In genomic region chr6:30875244-30876038, GRCh38 we compare ENCODE assay signal across 10 cellular contexts. TPM values are rescaled to one million over a fixed set of nuclear protein-coding genes. Genes with fewer than 3 reads are reported as not detected.
DNase-seq lines count a peak whose midpoint lies in the region; ATAC-seq, FAIRE-seq and TF ChIP-seq lines count a peak whose summit lies in the region.
"Had no signal": no experiment of that assay in that cellular context is flagged by ENCODE, and none has a peak within 500 bp of the region (broad histone marks: within the 10 kb centered on the region; RNA-seq: fewer than 3 reads in every experiment).

No MANE protein-coding gene starts in this region.

- H3K36me3 ChIP-seq in CD8-positive, alpha-beta T cell (ENCODE audit: insufficient read depth, low read length): no peaks in the 10 kb centered on the region
- H3K36me3 ChIP-seq: BE2C, upper lobe of left lung had no signal

- POLR2A ChIA-PET in CD8-positive, alpha-beta T cell (lab: Charles Lee): no interaction called here
- POLR2A ChIA-PET in naive thymus-derived CD8-positive, alpha-beta T cell (lab: Charles Lee): interaction anchor here (0.7 to 2.4 kb wide), 2 partner anchors 46 to 84 kb away, joined by 3 to 6 read pairs; no protein-coding TSS in a partner anchor

- H3K36me3 Mint-ChIP-seq in activated naive CD8-positive, alpha-beta T cell: peaks cover 10% of the 10 kb centered on the region
- H3K36me3 Mint-ChIP-seq in CD8-positive, alpha-beta T cell: peaks cover 8% of the 10 kb centered on the region
- H3K36me3 Mint-ChIP-seq in naive thymus-derived CD8-positive, alpha-beta T cell: peaks cover 0 to 12% (median 10%) of the 10 kb centered on the region in 3 donors

- H3K9me3 Mint-ChIP-seq in activated naive CD8-positive, alpha-beta T cell (ENCODE audit: low read depth): peaks cover 10% of the 10 kb centered on the region
- peaks cover 9% of the 10 kb centered on the region for H3K9me3 Mint-ChIP-seq in CD8-positive, alpha-beta T cell
- H3K9me3 Mint-ChIP-seq in naive thymus-derived CD8-positive, alpha-beta T cell: peaks cover 0 to 29% (median 13%) of the 10 kb centered on the region in 9 donors

- FAIRE-seq in H54 (lab: Jason Lieb, UNC): no peak

- no peak for ATAC-seq in CD8-positive, alpha-beta T cell
- no peak for ATAC-seq in naive thymus-derived CD8-positive, alpha-beta T cell

- H3K9me3 ChIP-seq in CD8-positive, alpha-beta T cell (ENCODE audit: low read length): peaks cover 7% of the 10 kb centered on the region
- H3K9me3 ChIP-seq: BE2C, upper lobe of left lung had no signal

- no peak overlapping the region for H3K4me3 ChIP-seq in CD8-positive, alpha-beta T cell (ENCODE audit: low read depth, low read length)
- H3K4me3 ChIP-seq: upper lobe of left lung had no signal

- peak; percentile 20 for DNase-seq in NCI-H187 treated with DMSO at 0.1 percent for 48 hours (lab: John Stamatoyannopoulos, UW)
- DNase-seq in left kidney (ENCODE audit: low read depth, low spot score): peak; percentile 29
- no peak for DNase-seq in CD8-positive, alpha-beta T cell
- no peak for DNase-seq in H54 (ENCODE audit: insufficient read length, low spot score)
- no peak for DNase-seq in GF-D8 (lab: John Stamatoyannopoulos, UW)
- no peak for DNase-seq in naive thymus-derived CD8-positive, alpha-beta T cell
- DNase-seq: BE2C had no signal

- H3K4me3 Mint-ChIP-seq in activated naive CD8-positive, alpha-beta T cell: no peak overlapping the region
- no peak overlapping the region for H3K4me3 Mint-ChIP-seq in CD8-positive, alpha-beta T cell
- H3K4me3 Mint-ChIP-seq in naive thymus-derived CD8-positive, alpha-beta T cell: no peak overlapping the region

- H3K27ac Mint-ChIP-seq in activated naive CD8-positive, alpha-beta T cell: peak overlapping the region; percentile 50
- H3K27ac Mint-ChIP-seq in CD8-positive, alpha-beta T cell: no peak overlapping the region
- H3K27ac Mint-ChIP-seq in naive thymus-derived CD8-positive, alpha-beta T cell: no peak overlapping the region

- TF ChIP-seq CTCF in 22Rv1 (IDR thresholded peaks at IDR 0.05): no peak
- no peak for TF ChIP-seq CTCF in CD8-positive, alpha-beta T cell (IDR thresholded peaks at IDR 0.05)

- H3K27me3 ChIP-seq in CD8-positive, alpha-beta T cell (ENCODE audit: insufficient read depth, low read length): no peaks in the 10 kb centered on the region
- H3K27me3 ChIP-seq: BE2C, upper lobe of left lung had no signal

- peaks cover 58% of the 10 kb centered on the region for H3K4me1 Mint-ChIP-seq in activated naive CD8-positive, alpha-beta T cell (ENCODE audit: low read depth)
- H3K4me1 Mint-ChIP-seq in CD8-positive, alpha-beta T cell (ENCODE audit: low read depth): peaks cover 31% of the 10 kb centered on the region
- peaks cover 9 to 33% (median 25%) of the 10 kb centered on the region in 4 donors for H3K4me1 Mint-ChIP-seq in naive thymus-derived CD8-positive, alpha-beta T cell

- intact Hi-C loops in CD8-positive, alpha-beta T cell (cut with DNase I, micrococcal nuclease): loop anchor here (2.0 to 10.0 kb wide), 3 partner anchors 139 to 201 kb away; partner anchors contain the start of gene DHX16 (in 1 of the 2)

- CTCF ChIA-PET in CD8-positive, alpha-beta T cell (lab: Charles Lee): interaction anchor here (1.6 to 4.9 kb wide), 3 partner anchors 11 to 54 kb away, joined by 5 to 113 read pairs (median 54); no protein-coding TSS in a partner anchor

- peaks cover 20% of the 10 kb centered on the region for H3K4me1 ChIP-seq in CD8-positive, alpha-beta T cell (ENCODE audit: insufficient read depth, low read length)
- H3K4me1 ChIP-seq: BE2C had no signal

- H3K27me3 Mint-ChIP-seq in activated naive CD8-positive, alpha-beta T cell: no peaks in the 10 kb centered on the region
- no peaks in the 10 kb centered on the region for H3K27me3 Mint-ChIP-seq in CD8-positive, alpha-beta T cell (ENCODE audit: low read depth)
- H3K27me3 Mint-ChIP-seq in naive thymus-derived CD8-positive, alpha-beta T cell: no peaks in the 10 kb centered on the region

- peak overlapping the region; percentile 69 for H3K27ac ChIP-seq in 22Rv1
- no peak overlapping the region for H3K27ac ChIP-seq in CD8-positive, alpha-beta T cell (ENCODE audit: low read depth, low read length)
- H3K27ac ChIP-seq: upper lobe of left lung had no signal

- no peak for TF ChIP-seq POLR2A in H54 (IDR thresholded peaks at IDR 0.05; ENCODE audit: low read depth, low read length)

RNA-seq across cellular contexts. Expression of gene DDR1, which starts 8.9 kb away (rescaled TPM):
- 1 to 10 TPM; 5.9 to 8.0 TPM for total RNA-seq in CD8-positive, alpha-beta T cell
- total RNA-seq in naive thymus-derived CD8-positive, alpha-beta T cell: 10 to 100 TPM; 19.8 to 22.8 TPM
- 1 to 10 TPM in 2 of 3 donors, under 1 TPM in 1; 0.57 to 5.4 (median 1.5) TPM for polyA plus RNA-seq in naive thymus-derived CD8-positive, alpha-beta T cell

RNA-seq across cellular contexts. Expression of gene GTF2H4, which starts 32.6 kb away (rescaled TPM):
- 1 to 10 TPM; 7.0 to 7.5 TPM for total RNA-seq in CD8-positive, alpha-beta T cell
- total RNA-seq in naive thymus-derived CD8-positive, alpha-beta T cell: 10 to 100 TPM; 30.0 to 33.9 TPM
- 1 to 10 TPM; 5.1 to 8.3 (median 6.3) TPM for polyA plus RNA-seq in naive thymus-derived CD8-positive, alpha-beta T cell

RNA-seq across cellular contexts. Expression of gene VARS2, which starts 38.6 kb away (rescaled TPM):
- total RNA-seq in CD8-positive, alpha-beta T cell: 10 to 100 TPM; 19.5 to 20.6 TPM
- total RNA-seq in naive thymus-derived CD8-positive, alpha-beta T cell: 10 to 100 TPM; 41.4 to 53.7 TPM
- 10 to 100 TPM; 14.1 to 16.3 (median 14.5) TPM for polyA plus RNA-seq in naive thymus-derived CD8-positive, alpha-beta T cell

RNA-seq across cellular contexts. Expression of gene SFTA2, which starts 56.5 kb away (rescaled TPM):
- total RNA-seq in CD8-positive, alpha-beta T cell: not detected
- total RNA-seq in naive thymus-derived CD8-positive, alpha-beta T cell: not detected
- under 1 TPM in 1 of 3 donors, not detected in 2; 0.30 TPM for polyA plus RNA-seq in naive thymus-derived CD8-positive, alpha-beta T cell

Comparison
In these comparisons a context has a peak if more than half of its experiments do, and no peak if none do; other contexts are left out.
1. DNase-seq: peak in NCI-H187 treated with DMSO at 0.1 percent for 48 hours (single experiment) and left kidney (single experiment); none in CD8-positive, alpha-beta T cell (0 of 7), H54 (single experiment), GF-D8 (single experiment) and naive thymus-derived CD8-positive, alpha-beta T cell (0 of 10).